In genomic region chr12:90945070-90945649, GRCh38 we compare ENCODE assay signal across 9 cellular contexts. TPM values are rescaled to one million over a fixed set of nuclear protein-coding genes. Genes with fewer than 3 reads are reported as not detected.
DNase-seq lines count a peak whose midpoint lies in the region; ATAC-seq and TF ChIP-seq lines count a peak whose summit lies in the region.
"Had no signal": no experiment of that assay in that cellular context is flagged by ENCODE, and none has a peak within 500 bp of the region (broad histone marks: within the 10 kb centered on the region; RNA-seq: fewer than 3 reads in every experiment).

No MANE protein-coding gene starts in this region.

- POLR2A ChIA-PET in PC-3 (lab: Charles Lee; ENCODE audit: unreplicated experiment), result no interaction called here
- POLR2A ChIA-PET in activated CD4-positive, alpha-beta memory T cell treated with anti-CD3 and anti-CD28 coated beads, Interleukin-2, amount 10 ng/mL, durations not matched to agents 7 days and 5 days (lab: Charles Lee), result no interaction called here

- no peaks in the 10 kb centered on the region for H4K20me1 ChIP-seq in PC-3 (ENCODE audit: low read length)
- H4K20me1 ChIP-seq in smooth muscle cell (ENCODE audit: low read depth), result no peaks in the 10 kb centered on the region

- no peaks in the 10 kb centered on the region for H3K36me3 Mint-ChIP-seq in activated CD4-positive, alpha-beta memory T cell treated with anti-CD3 and anti-CD28 coated beads, Interleukin-2, amount 10 ng/mL, durations not matched to agents 7 days and 5 days (ENCODE audit: low read depth)

- H3K36me3 ChIP-seq in PC-3 (ENCODE audit: low read depth, low read length) (no peaks in the 10 kb centered on the region), smooth muscle cell (ENCODE audit: low read depth) (no peaks in the 10 kb centered on the region)

- BruUV-seq in PC-3 (replicated peaks; lab: Mats Ljungman, UMichigan), result no TSS peak

- H3K4me3 Mint-ChIP-seq in activated CD4-positive, alpha-beta memory T cell treated with anti-CD3 and anti-CD28 coated beads, Interleukin-2, amount 10 ng/mL, durations not matched to agents 7 days and 5 days, result no peak overlapping the region

- intact Hi-C loops in PC-3 (cut with micrococcal nuclease), result no loop called here
- intact Hi-C loops in lower leg skin (cut with DNase I; ENCODE audit: low total_unique reads), result no loop called here

- peak; percentile 90 for ATAC-seq in GM19372 (IDR thresholded peaks at IDR 0.05; ENCODE audit: low read depth, unreplicated experiment)
- peak; percentile 85 for ATAC-seq in HG03442 (IDR thresholded peaks at IDR 0.05; ENCODE audit: unreplicated experiment)
- peak; percentile 84 for ATAC-seq in PC-3
- ATAC-seq: mucosa of descending colon had no signal

- peaks cover 4% of the 10 kb centered on the region for H3K27me3 Mint-ChIP-seq in activated CD4-positive, alpha-beta memory T cell treated with anti-CD3 and anti-CD28 coated beads, Interleukin-2, amount 10 ng/mL, durations not matched to agents 7 days and 5 days

- 38% methylated on average over 1 of the region's 1 CpG for WGBS in smooth muscle cell (ENCODE audit: low lambda C conversion rate)
- WGBS in lower leg skin, 2 donors, result 43 to 58% methylated on average over 1 of the region's 1 CpG

- DNase-seq in Caki2 (ENCODE audit: low read depth) (peak; percentile 6), PC-3 (peak; percentile 64), epithelial cell of proximal tubule (ENCODE audit: low read depth) (no peak), smooth muscle cell (lab: John Stamatoyannopoulos, UW; ENCODE audit: unreplicated experiment) (no peak), lower leg skin (ENCODE audit: low spot score in 2 of 2) (no peak)
- no peak for DNase-seq in activated CD4-positive, alpha-beta memory T cell treated with anti-CD3 and anti-CD28 coated beads, Interleukin-2, amount 10 ng/mL, durations not matched to agents 7 days and 5 days

- H3K27me3 ChIP-seq in PC-3 (ENCODE audit: low read length) (no peaks in the 10 kb centered on the region), smooth muscle cell (ENCODE audit: low read depth) (no peaks in the 10 kb centered on the region)

- H3K27ac ChIP-seq in PC-3 (ENCODE audit: low read length) (no peak overlapping the region), smooth muscle cell (ENCODE audit: low read depth) (no peak overlapping the region)

- peak; percentile 78 for TF ChIP-seq CTCF in PC-3 (conservative IDR thresholded peaks at IDR 0.05; ENCODE audit: low read depth, low read length)
- peak; percentile 52 for TF ChIP-seq CTCF in epithelial cell of proximal tubule (conservative IDR thresholded peaks at IDR 0.05; ENCODE audit: low read depth, low read length)
- TF ChIP-seq CTCF in smooth muscle cell (IDR thresholded peaks at IDR 0.05; ENCODE audit: borderline replicate concordance, insufficient read depth, poor library complexity, severe bottlenecking), result peak; percentile 64
- TF ChIP-seq CTCF in lower leg skin (IDR thresholded peaks at IDR 0.05), result no peak

- H3K79me2 ChIP-seq in PC-3 (ENCODE audit: low read length), result no peaks in the 10 kb centered on the region
- no peaks in the 10 kb centered on the region for H3K79me2 ChIP-seq in smooth muscle cell (ENCODE audit: low read depth)

- H3K9me2 ChIP-seq in PC-3 (replicated peaks; ENCODE audit: low read length), result no peaks in the 10 kb centered on the region

- no peaks in the 10 kb centered on the region for H3K4me1 Mint-ChIP-seq in activated CD4-positive, alpha-beta memory T cell treated with anti-CD3 and anti-CD28 coated beads, Interleukin-2, amount 10 ng/mL, durations not matched to agents 7 days and 5 days

- H3K9me3 ChIP-seq in PC-3 (ENCODE audit: low read length) (no peaks in the 10 kb centered on the region), smooth muscle cell (replicated peaks; ENCODE audit: low read depth) (no peaks in the 10 kb centered on the region)
- H3K9me3 ChIP-seq: mucosa of descending colon had no signal

- no peak overlapping the region for H3K27ac Mint-ChIP-seq in activated CD4-positive, alpha-beta memory T cell treated with anti-CD3 and anti-CD28 coated beads, Interleukin-2, amount 10 ng/mL, durations not matched to agents 7 days and 5 days

- H3K9me3 Mint-ChIP-seq in activated CD4-positive, alpha-beta memory T cell treated with anti-CD3 and anti-CD28 coated beads, Interleukin-2, amount 10 ng/mL, durations not matched to agents 7 days and 5 days, result no peaks in the 10 kb centered on the region

- CTCF ChIA-PET in PC-3 (lab: Charles Lee), result interaction anchor here (0.6 to 1.3 kb wide), 8 partner anchors 14 to 1349 kb away, joined by 3 to 18 read pairs (median 4); no protein-coding TSS in a partner anchor
- CTCF ChIA-PET in activated CD4-positive, alpha-beta memory T cell treated with anti-CD3 and anti-CD28 coated beads, Interleukin-2, amount 10 ng/mL, durations not matched to agents 7 days and 5 days (lab: Charles Lee), result interaction anchor here (0.5 to 1.6 kb wide), 10 partner anchors 8 to 536 kb away, joined by 3 to 4 read pairs (median 3); no protein-coding TSS in a partner anchor

- no peak overlapping the region for H3K4me2 ChIP-seq in PC-3 (ENCODE audit: low read length)
- no peak overlapping the region for H3K4me2 ChIP-seq in smooth muscle cell

- H3F3A ChIP-seq in PC-3 (ENCODE audit: low read length, unreplicated experiment), result no peaks in the 10 kb centered on the region
- H3F3A ChIP-seq in smooth muscle cell (ENCODE audit: low read depth), result no peaks in the 10 kb centered on the region

- no peak overlapping the region for H3K4me3 ChIP-seq in PC-3 (ENCODE audit: low read length)
- no peak overlapping the region for H3K4me3 ChIP-seq in epithelial cell of proximal tubule (ENCODE audit: low read depth, low read length)
- no peak overlapping the region for H3K4me3 ChIP-seq in smooth muscle cell
- H3K4me3 ChIP-seq in lower leg skin (ENCODE audit: low read depth, poor library complexity, severe bottlenecking), result no peak overlapping the region
- H3K4me3 ChIP-seq: mucosa of descending colon had no signal

- in situ Hi-C loops in Caki2 (cut with HindIII; ENCODE audit: low pct_unique_long_range_greater_than_20kb, low sequenced_read_pairs), result no loop called here

- TF ChIP-seq POLR2A in lower leg skin (IDR thresholded peaks at IDR 0.05), result no peak

- no peaks in the 10 kb centered on the region for H3K4me1 ChIP-seq in PC-3 (ENCODE audit: insufficient read depth, low read length)
- no peaks in the 10 kb centered on the region for H3K4me1 ChIP-seq in smooth muscle cell (ENCODE audit: low read depth)

- H2AFZ ChIP-seq in PC-3 (ENCODE audit: low read length) (no peak overlapping the region), smooth muscle cell (ENCODE audit: low read depth) (no peak overlapping the region)

- H3K9ac ChIP-seq in PC-3 (ENCODE audit: low read length) (no peak overlapping the region), smooth muscle cell (ENCODE audit: low read depth) (no peak overlapping the region)

RNA-seq across cellular contexts. Expression of gene CCER1, which starts 9.8 kb away (rescaled TPM):
- total RNA-seq in Caki2 (2014; rRNA removed; shearing (Covaris generic); ENCODE audit: low replicate concordance), result not detected in 2 replicates
- total RNA-seq in PC-3 (2014; rRNA removed), result not detected in 2 replicates
- total RNA-seq in epithelial cell of proximal tubule, result not detected in 2 replicates
- not detected in 2 replicates for total RNA-seq in smooth muscle cell
- polyA plus RNA-seq in smooth muscle cell, result not detected in 2 replicates
- total RNA-seq in lower leg skin, result not detected
- total RNA-seq in activated CD4-positive, alpha-beta memory T cell treated with anti-CD3 and anti-CD28 coated beads, Interleukin-2, amount 10 ng/mL, durations not matched to agents 7 days and 5 days, result not detected
- total RNA-seq: mucosa of descending colon had no signal

RNA-seq across cellular contexts. Expression of gene EPYC, which starts 59.6 kb away (rescaled TPM):
- not detected in 2 replicates for total RNA-seq in Caki2 (2014; rRNA removed; shearing (Covaris generic); ENCODE audit: low replicate concordance)
- total RNA-seq in PC-3 (2014; rRNA removed), result not detected in 2 replicates
- total RNA-seq in epithelial cell of proximal tubule, result not detected in 2 replicates
- total RNA-seq in smooth muscle cell, result 0.13 and 2.0 TPM in 2 replicates
- 1.1 and 1.2 TPM in 2 replicates for polyA plus RNA-seq in smooth muscle cell
- not detected for total RNA-seq in lower leg skin
- not detected for total RNA-seq in activated CD4-positive, alpha-beta memory T cell treated with anti-CD3 and anti-CD28 coated beads, Interleukin-2, amount 10 ng/mL, durations not matched to agents 7 days and 5 days
- total RNA-seq: mucosa of descending colon had no signal

Comparison
In these comparisons a context has a peak if more than half of its experiments do, and no peak if none do; other contexts are left out.
1. DNase-seq: peak in Caki2 (single experiment) and PC-3 (single experiment); none in epithelial cell of proximal tubule (single experiment), smooth muscle cell (single experiment), lower leg skin (0 of 2) and activated CD4-positive, alpha-beta memory T cell treated with anti-CD3 and anti-CD28 coated beads, Interleukin-2, amount 10 ng/mL, durations not matched to agents 7 days and 5 days (single experiment).
2. CTCF ChIP-seq: peak in PC-3 (single experiment), epithelial cell of proximal tubule (single experiment) and smooth muscle cell (single experiment); none in lower leg skin (0 of 3).
3. Peak in every context shown above with its lines, with median percentiles within 50 percentile points of each other: ATAC-seq.